ENCODE assay signal across 18 cellular contexts in genomic region chr17:73480740-73481139, GRCh38.
A peak's percentile ranks its signal among the peaks of the same experiment; 100 is the strongest.
DNase-seq lines count a peak whose midpoint lies in the region; ATAC-seq, FAIRE-seq and TF ChIP-seq lines count a peak whose summit lies in the region.
"Had no signal": no experiment of that assay in that cellular context is flagged by ENCODE, and none has a peak within 500 bp of the region (broad histone marks: within the 10 kb centered on the region; RNA-seq: fewer than 3 reads in every experiment).

No MANE protein-coding gene starts in this region.

- TF ChIP-seq POLR2A in GM12878 (IDR thresholded peaks at IDR 0.05; ENCODE audit: low read depth, low read length), result no peak

- RAD21 ChIA-PET in GM12878 (lab: Charles Lee; ENCODE audit: unreplicated experiment), result no interaction called here

- no peaks in the 10 kb centered on the region for H3K79me2 ChIP-seq in GM12878 (ENCODE audit: control insufficient read depth, insufficient read depth, low read length)

- no peak overlapping the region for H2AFZ ChIP-seq in GM12878 (ENCODE audit: control insufficient read depth, low read depth, low read length)

- no peak overlapping the region for H3K4me2 ChIP-seq in GM12878 (ENCODE audit: control insufficient read depth, insufficient read depth)

- CTCF ChIA-PET in GM12878 (lab: Yijun Ruan, JAX), result no interaction called here

- H3K9ac ChIP-seq in GM12878 (ENCODE audit: control insufficient read depth, insufficient read depth, low read length), result no peak overlapping the region
- peak overlapping the region; percentile 24 for H3K9ac ChIP-seq in iPS-15b (ENCODE audit: low read depth, low read length)

- intact Hi-C loops in GM12878 (cut with micrococcal nuclease; ENCODE audit: unreplicated experiment), result no loop called here

- H4K20me1 ChIP-seq in GM12878 (ENCODE audit: control insufficient read depth, insufficient read depth), result no peaks in the 10 kb centered on the region

- no peak overlapping the region for H3K27ac ChIP-seq in GM12878 (ENCODE audit: control insufficient read depth, insufficient read depth)
- H3K27ac ChIP-seq: colonic mucosa, right lobe of liver had no signal

- no peak for TF ChIP-seq RAD21 in GM12878 (IDR thresholded peaks at IDR 0.05; ENCODE audit: insufficient read depth, low read depth, low read length)

- H3K27me3 ChIP-seq in GM12878 (replicated peaks in 1 of 2; ENCODE audit: control insufficient read depth in 2 of 2, insufficient read depth in 2 of 2, low read length in 1 of 2) (peaks cover 2% of the 10 kb centered on the region in 2 experiments; a peak in 2 of 4 replicates), iPS-15b (ENCODE audit: control insufficient read depth, insufficient read depth, low read length) (no peaks in the 10 kb centered on the region)
- H3K27me3 ChIP-seq: colonic mucosa, right lobe of liver had no signal

- TF ChIP-seq CTCF in GM12878 (IDR thresholded peaks at IDR 0.05 in 2 of 3, conservative IDR thresholded peaks at IDR 0.05 in 1 of 3; ENCODE audit: control insufficient read depth in 2 of 3, extremely low read depth in 1 of 3, insufficient read depth in 1 of 3, low read depth in 3 of 3, low read length in 3 of 3), result no peak

- TF ChIP-seq EP300 in GM12878 (IDR thresholded peaks at IDR 0.05; ENCODE audit: borderline replicate concordance in 1 of 2, control insufficient read depth in 1 of 2, low read depth in 2 of 2, low read length in 2 of 2), result no peak

- POLR2A ChIA-PET in GM12878 (lab: Charles Lee), result no interaction called here

- no peaks in the 10 kb centered on the region; the same call in 1 of the 2 replicates for H3K4me1 ChIP-seq in GM12878 (ENCODE audit: control insufficient read depth, insufficient read depth, low read length)
- H3K4me1 ChIP-seq in iPS-15b (ENCODE audit: control insufficient read depth, insufficient read depth, low read length), result no peaks in the 10 kb centered on the region
- H3K4me1 ChIP-seq: colonic mucosa, right lobe of liver had no signal

- ATAC-seq in HG03378 (IDR thresholded peaks at IDR 0.05; ENCODE audit: unreplicated experiment), result peak; percentile 50
- peak; percentile 36 for ATAC-seq in GM12878
- no peak for ATAC-seq in GM21529 (IDR thresholded peaks at IDR 0.05; ENCODE audit: unreplicated experiment)
- ATAC-seq in HG02981 (IDR thresholded peaks at IDR 0.05; ENCODE audit: unreplicated experiment), result no peak
- ATAC-seq: left colon; naive thymus-derived CD4-positive, alpha-beta T cell; right lobe of liver had no signal

- WGBS in GM12878 (ENCODE audit: insufficient coverage, insufficient replicate concordance, low lambda C conversion rate, missing lambda C conversion rate), result 0% methylated on average over 3 of the region's 4 CpGs

- BruUV-seq in GM12878 (replicated peaks; lab: Mats Ljungman, UMichigan), result no TSS peak

- H3K4me3 ChIP-seq in GM12878 (no peak overlapping the region), iPS-15b (ENCODE audit: low read depth, low read length) (no peak overlapping the region)
- H3K4me3 ChIP-seq: colonic mucosa, right lobe of liver had no signal

- in situ Hi-C loops in GM12878 (cut with MboI), result no loop called here

- H3K9me3 ChIP-seq in GM12878 (replicated peaks; ENCODE audit: control insufficient read depth, insufficient read depth, low read length) (peaks cover 2% of the 10 kb centered on the region; the same call in 2 of the 3 replicates), iPS-15b (ENCODE audit: control insufficient read depth, insufficient read depth, low read length) (peaks cover 9% of the 10 kb centered on the region)
- H3K9me3 ChIP-seq: colonic mucosa, right lobe of liver had no signal

- SMC1A ChIA-PET in GM12878 (lab: Charles Lee; ENCODE audit: uncharacterized antibody, unreplicated experiment), result no interaction called here

- DNase-seq in A172 (ENCODE audit: low spot score), result peak; percentile 44
- DNase-seq in GM12878 (ENCODE audit: low read depth, low spot score), result no peak
- DNase-seq in COLO829 (ENCODE audit: low spot score), result no peak
- DNase-seq in activated CD4-positive, CD25-positive, alpha-beta regulatory T cell (lab: John Stamatoyannopoulos, UW), result no peak
- DNase-seq: activated CD4-positive, alpha-beta T cell treated with anti-CD3 and anti-CD28 coated beads, Interleukin-2, amount 10 ng/mL, durations not matched to agents 24 days and 14 days; activated T-cell treated with anti-CD3 and anti-CD28 coated beads, Interleukin-2, amount 50 U/mL, for 24 hours; colonic mucosa; IMR-90; left colon; naive thymus-derived CD4-positive, alpha-beta T cell; NCI-H524; right lobe of liver; stimulated activated CD4-positive, alpha-beta T cell treated with anti-CD3 and anti-CD28 coated beads, Interleukin-2, amount 100 ng/mL, for 48 hours; T-helper 9 cell had no signal

- FAIRE-seq in GM12878 (lab: Jason Lieb, UNC), result no peak

- H3K36me3 ChIP-seq in GM12878 (ENCODE audit: control insufficient read depth in 2 of 2, insufficient read depth in 2 of 2, low read length in 1 of 2) (no peaks in the 10 kb centered on the region), iPS-15b (ENCODE audit: control insufficient read depth, insufficient read depth, low read length) (peaks cover 7% of the 10 kb centered on the region)
- H3K36me3 ChIP-seq: colonic mucosa, right lobe of liver had no signal

TF ChIP-seq in GM12878, 131 proteins besides CTCF, POLR2A, EP300 and RAD21:
- no peak for TF ChIP-seq ASH2L (IDR thresholded peaks at IDR 0.05; ENCODE audit: borderline replicate concordance, low read depth)
- TF ChIP-seq STAT1 (conservative IDR thresholded peaks at IDR 0.05), result no peak
- no peak for TF ChIP-seq CREB1 (IDR thresholded peaks at IDR 0.05; ENCODE audit: low read depth)

Comparison
In these comparisons a context has a peak if more than half of its experiments do, and no peak if none do; other contexts are left out.
1. ATAC-seq: peak in HG03378 (single experiment) and GM12878 (single experiment); none in GM21529 (single experiment) and HG02981 (single experiment).